Comparison of ENCODE assay signal across 1 cellular context in the genomic region with DNA sequence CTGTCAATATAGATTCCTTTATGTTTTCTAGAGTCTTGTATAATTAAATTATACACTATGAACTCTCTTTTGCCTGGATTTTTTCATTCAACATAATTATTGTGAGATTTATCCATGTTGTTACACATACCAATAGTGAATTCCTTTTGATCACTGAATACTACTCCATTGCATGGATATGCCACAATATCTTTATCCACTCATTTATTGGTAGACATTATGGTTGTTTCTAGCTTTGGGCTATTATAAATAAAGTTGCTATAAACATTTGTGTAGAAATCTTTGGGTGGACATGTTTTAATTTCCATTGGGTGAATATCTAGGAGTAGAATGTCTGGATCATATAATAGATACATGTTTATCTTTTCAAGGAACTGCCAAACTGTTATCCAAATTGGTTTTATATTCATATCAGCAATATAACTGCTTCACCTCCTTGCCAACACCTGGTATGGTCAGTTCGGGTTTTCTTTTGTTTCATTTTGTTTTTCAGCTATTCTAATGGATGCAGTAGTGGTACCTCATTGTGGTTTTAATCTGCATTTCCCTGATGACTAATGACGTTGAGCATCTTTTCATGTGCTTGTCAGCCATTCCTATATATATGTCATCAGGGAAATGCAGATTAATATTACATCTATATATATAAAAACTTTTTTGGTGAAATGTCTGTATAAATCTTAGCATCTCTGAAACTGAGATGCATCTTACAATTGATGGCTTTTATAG.
TF ChIP-seq lines count a peak whose summit lies in the region.

No MANE protein-coding gene starts in this region.

TF ChIP-seq in GM12878, 131 proteins besides CTCF, POLR2A, EP300 and RAD21:
- TF ChIP-seq RUNX3 (IDR thresholded peaks at IDR 0.05; ENCODE audit: low read length), result peak; percentile 14; the same call in 1 of the 2 replicates
- TF ChIP-seq ZNF217 (IDR thresholded peaks at IDR 0.05), result no peak
- TF ChIP-seq CREB1 (IDR thresholded peaks at IDR 0.05; ENCODE audit: low read depth), result 0 out of 2 replicates have a peak, but pooled peaks have one; percentile 32
